In the genomic region with DNA sequence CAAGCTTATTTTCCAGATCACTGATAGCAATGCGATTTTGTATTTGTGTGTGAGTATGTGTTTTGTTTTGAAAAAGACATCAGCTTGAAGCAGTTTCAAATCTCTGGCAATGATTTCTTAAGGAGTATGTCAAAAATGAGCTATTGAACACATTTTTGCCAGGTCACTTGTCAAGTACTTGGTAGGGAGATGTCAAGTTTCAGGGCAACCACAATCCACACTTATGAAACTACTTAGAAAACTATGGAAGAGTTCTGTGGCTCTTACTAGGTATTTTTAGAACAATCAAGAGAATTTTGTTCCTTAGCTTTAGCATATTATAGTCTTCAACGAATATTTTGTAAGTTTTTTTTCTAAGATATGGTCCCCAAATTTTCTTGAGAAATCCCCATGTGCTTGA, we compare ENCODE assay signal across 25 cellular contexts.
DNase-seq lines count a peak whose midpoint lies in the region; ATAC-seq and TF ChIP-seq lines count a peak whose summit lies in the region.
"Had no signal": no experiment of that assay in that cellular context is flagged by ENCODE, and none has a peak within 500 bp of the region (broad histone marks: within the 10 kb centered on the region; RNA-seq: fewer than 3 reads in every experiment).

No MANE protein-coding gene starts in this region.

- H3K27me3 ChIP-seq in adipocyte (replicated peaks; ENCODE audit: control insufficient read depth, insufficient read depth, low read length) (no peaks in the 10 kb centered on the region), upper lobe of left lung (no peaks in the 10 kb centered on the region), neuronal stem cell (ENCODE audit: control insufficient read depth in 3 of 3, insufficient read depth in 3 of 3, low read depth in 1 of 3, low read length in 3 of 3) (no peaks in the 10 kb centered on the region)

- no peak overlapping the region for H2BK12ac ChIP-seq in neuronal stem cell (ENCODE audit: low read length)

- TF ChIP-seq EP300 in upper lobe of left lung (IDR thresholded peaks at IDR 0.05) = no peak

- no peak overlapping the region for H3K23ac ChIP-seq in neuronal stem cell (ENCODE audit: low read depth, low read length, poor library complexity)

- no peak overlapping the region for H2BK15ac ChIP-seq in neuronal stem cell (ENCODE audit: low read length)

- H3K27ac ChIP-seq in upper lobe of left lung (no peak overlapping the region), neuronal stem cell (replicated peaks; ENCODE audit: low read length) (no peak overlapping the region)
- H3K27ac ChIP-seq: A549, SK-N-MC had no signal

- no peak for ATAC-seq in upper lobe of left lung (ENCODE audit: low FRiP score in 2 of 2)
- no peak for ATAC-seq in HG03280 (IDR thresholded peaks at IDR 0.05; ENCODE audit: unreplicated experiment)
- ATAC-seq: A549 had no signal

- no peak overlapping the region for H2BK120ac ChIP-seq in neuronal stem cell (ENCODE audit: low read depth, low read length)

- H3K9ac ChIP-seq in adipocyte (ENCODE audit: low read length) = no peak overlapping the region
- no peak overlapping the region for H3K9ac ChIP-seq in neuronal stem cell (ENCODE audit: low read depth, low read length, poor library complexity)

- H2AK5ac ChIP-seq in neuronal stem cell (ENCODE audit: low read depth, low read length) = no peak overlapping the region

- DNase-seq in GM03348 (ENCODE audit: low spot score) = peak; percentile 6
- DNase-seq in NOMO-1 (lab: John Stamatoyannopoulos, UW; ENCODE audit: unreplicated experiment in 2 of 2) = peak; percentile 21 to 53
- DNase-seq in adipocyte (ENCODE audit: low read depth) = peak; percentile 12
- peak; percentile 8 for DNase-seq in fibroblast of villous mesenchyme (ENCODE audit: low read depth)
- DNase-seq in upper lobe of left lung = no peak
- no peak for DNase-seq in neuronal stem cell (ENCODE audit: low spot score)
- DNase-seq: Calu3; DND-41; GOT3; HFFc6; IMR-90; KG1; NCI-H1105; NCI-H1436 treated with DMSO at 0.1 percent for 48 hours; NCI-H187 treated with DMSO at 0.1 percent for 48 hours; NCI-H2171 treated with DMSO at 0.1 percent for 48 hours; NCI-H345; NCI-H524; NCI-H748 treated with DMSO at 0.1 percent for 48 hours; NK-92 treated with Interleukin-12 subunit alpha and Interleukin-12 subunit beta, amount 100 ng/mL, for 24 hours; SIG-M5 had no signal

- no peak overlapping the region for H3K4ac ChIP-seq in neuronal stem cell (ENCODE audit: low read length)

- no peak overlapping the region for H3K4me3 ChIP-seq in adipocyte (ENCODE audit: low read length)
- no peak overlapping the region for H3K4me3 ChIP-seq in fibroblast of villous mesenchyme (ENCODE audit: low read depth, low read length)
- H3K4me3 ChIP-seq in upper lobe of left lung = no peak overlapping the region
- no peak overlapping the region for H3K4me3 ChIP-seq in neuronal stem cell (ENCODE audit: low read length in 2 of 2)
- H3K4me3 ChIP-seq: A549, HAP-1, SK-N-MC had no signal

- no peak overlapping the region for H2AFZ ChIP-seq in neuronal stem cell (ENCODE audit: low read length)

- H4K91ac ChIP-seq in neuronal stem cell (ENCODE audit: low read depth, low read length, poor library complexity) = no peak overlapping the region

- H3K4me2 ChIP-seq in neuronal stem cell (ENCODE audit: insufficient read depth, low read length, poor library complexity, severe bottlenecking) = no peak overlapping the region
- H3K4me2 ChIP-seq: A549 had no signal

- TF ChIP-seq POLR2A in upper lobe of left lung (IDR thresholded peaks at IDR 0.05) = no peak

- H3K18ac ChIP-seq in neuronal stem cell (ENCODE audit: low read length) = no peak overlapping the region

- TF ChIP-seq CTCF in fibroblast of villous mesenchyme (IDR thresholded peaks at IDR 0.05; ENCODE audit: insufficient read depth, low read depth, low read length) (no peak), upper lobe of left lung (IDR thresholded peaks at IDR 0.05) (no peak)

- WGBS in upper lobe of left lung, 2 donors = 41 to 42% methylated on average over 2 of the region's 2 CpGs
- no CpG with 5 or more reads among the region's 2 CpGs for WGBS in neuronal stem cell (ENCODE audit: extremely low coverage in 2 of 2, insufficient read length in 2 of 2, insufficient replicate concordance in 1 of 2), 2 donors

- no peak overlapping the region for H2BK5ac ChIP-seq in neuronal stem cell (ENCODE audit: low read length)

- H3K9me3 ChIP-seq in adipocyte (ENCODE audit: control insufficient read depth, low read length) (no peaks in the 10 kb centered on the region), upper lobe of left lung (no peaks in the 10 kb centered on the region), neuronal stem cell (replicated peaks in 1 of 2; ENCODE audit: control insufficient read depth in 2 of 2, insufficient read depth in 1 of 2, low read depth in 1 of 2, low read length in 2 of 2) (no peaks in the 10 kb centered on the region)
- H3K9me3 ChIP-seq: A549, HAP-1 had no signal

- no peaks in the 10 kb centered on the region for H3K79me1 ChIP-seq in neuronal stem cell (ENCODE audit: low read depth, low read length)

- H4K8ac ChIP-seq in neuronal stem cell (ENCODE audit: low read depth, low read length) = no peak overlapping the region

- H3K4me1 ChIP-seq in adipocyte (ENCODE audit: control insufficient read depth, insufficient read depth, low read length) = no peaks in the 10 kb centered on the region
- no peaks in the 10 kb centered on the region for H3K4me1 ChIP-seq in upper lobe of left lung
- H3K4me1 ChIP-seq in neuronal stem cell (ENCODE audit: control insufficient read depth in 2 of 2, insufficient read depth in 1 of 2, low read depth in 1 of 2, low read length in 2 of 2) = no peaks in the 10 kb centered on the region
- H3K4me1 ChIP-seq: A549, HAP-1 had no signal

- H3K36me3 ChIP-seq in adipocyte (ENCODE audit: control insufficient read depth, insufficient read depth, low read length, severe bottlenecking) = no peaks in the 10 kb centered on the region
- H3K36me3 ChIP-seq in upper lobe of left lung = no peaks in the 10 kb centered on the region
- H3K36me3 ChIP-seq in neuronal stem cell (replicated peaks in 1 of 2; ENCODE audit: control insufficient read depth in 2 of 2, insufficient read depth in 2 of 2, low read length in 2 of 2) = no peaks in the 10 kb centered on the region
- H3K36me3 ChIP-seq: HAP-1 had no signal

- H3K14ac ChIP-seq in neuronal stem cell (ENCODE audit: low read length) = no peak overlapping the region

Comparison
In these comparisons a context has a peak if more than half of its experiments do, and no peak if none do; other contexts are left out.
1. DNase-seq: peak in GM03348 (single experiment), NOMO-1 (2 of 2), adipocyte (single experiment) and fibroblast of villous mesenchyme (single experiment); none in upper lobe of left lung (0 of 2) and neuronal stem cell (single experiment).